Comparison of ENCODE assay signal across 8 cellular contexts in genomic region chr1:15685820-15686219, GRCh38. TPM values are rescaled to one million over a fixed set of nuclear protein-coding genes. Genes with fewer than 3 reads are reported as not detected.
DNase-seq lines count a peak whose midpoint lies in the region; TF ChIP-seq lines count a peak whose summit lies in the region.

No MANE protein-coding gene starts in this region.

- peak overlapping the region; percentile 14; the same call in 1 of the 2 replicates for H3K4me3 ChIP-seq in Caco-2 (ENCODE audit: low read depth, low read length)
- H3K4me3 ChIP-seq in PC-9, result peak overlapping the region; percentile 61
- peak overlapping the region; percentile 79 for H3K4me3 ChIP-seq in epithelial cell of esophagus (ENCODE audit: low read length)
- H3K4me3 ChIP-seq in trophoblast cell (ENCODE audit: low read depth, low read length), result no peak overlapping the region
- H3K4me3 ChIP-seq in WERI-Rb-1 (ENCODE audit: low read depth, low read length), result no peak overlapping the region
- peak overlapping the region in 2 of 4 donors; percentile 4 to 79 for H3K4me3 ChIP-seq in Peyer's patch

- TF ChIP-seq POLR2A in Peyer's patch (IDR thresholded peaks at IDR 0.05), result no peak

- H3K18ac ChIP-seq in trophoblast cell (ENCODE audit: low read length), result no peak overlapping the region

- peak in 1 of 2 experiments; percentile 40 for DNase-seq in Caco-2
- no peak for DNase-seq in PC-9
- peak; percentile 47 for DNase-seq in epithelial cell of esophagus (ENCODE audit: low read depth)
- no peak for DNase-seq in trophoblast cell
- DNase-seq in substantia nigra (lab: John Stamatoyannopoulos, UW), result no peak
- no peak for DNase-seq in T-helper 9 cell
- DNase-seq in WERI-Rb-1, result no peak
- no peak for DNase-seq in Peyer's patch

- POLR2A ChIA-PET in Caco-2 (lab: Charles Lee) (interaction anchor here (0.7 kb wide), 1 partner anchor 49 kb away, joined by 10 read pairs; no protein-coding TSS in a partner anchor), PC-9 (lab: Charles Lee; ENCODE audit: unreplicated experiment) (no interaction called here)

- no CpG with 5 or more reads among the region's 4 CpGs for WGBS in trophoblast cell (ENCODE audit: extremely low coverage, insufficient coverage, insufficient read length)

- H2AFZ ChIP-seq in PC-9, result no peak overlapping the region
- no peak overlapping the region for H2AFZ ChIP-seq in trophoblast cell (ENCODE audit: insufficient read depth, low read length, poor library complexity)

- intact Hi-C loops in Caco-2 (cut with micrococcal nuclease; ENCODE audit: unreplicated experiment) (loop anchor here (10.0 kb wide), 1 partner anchor 59 kb away; the partner anchor contains the start of gene TMEM82), PC-9 (cut with micrococcal nuclease; ENCODE audit: unreplicated experiment) (no loop called here)

- no peaks in the 10 kb centered on the region for H3K27me3 Mint-ChIP-seq in Caco-2 (ENCODE audit: insufficient read depth, unreplicated experiment)

- H2BK5ac ChIP-seq in trophoblast cell (ENCODE audit: low read depth, low read length, poor library complexity), result no peak overlapping the region

- H3K4me3 Mint-ChIP-seq in Caco-2 (ENCODE audit: unreplicated experiment), result peak overlapping the region; percentile 73

- peaks cover 17% of the 10 kb centered on the region for H3K79me1 ChIP-seq in trophoblast cell (ENCODE audit: low read length)

- H3K4me2 ChIP-seq in PC-9 (peak overlapping the region; percentile 90), trophoblast cell (ENCODE audit: low read length) (no peak overlapping the region)

- TF ChIP-seq CTCF in Caco-2 (IDR thresholded peaks at IDR 0.05; ENCODE audit: insufficient read depth in 1 of 2, low read depth in 1 of 2, low read length in 1 of 2, severe bottlenecking in 1 of 2, unreplicated experiment in 1 of 2) (no peak), PC-9 (conservative IDR thresholded peaks at IDR 0.05) (no peak), epithelial cell of esophagus (IDR thresholded peaks at IDR 0.05; ENCODE audit: insufficient read depth, low read depth, low read length, missing control alignments) (no peak), WERI-Rb-1 (IDR thresholded peaks at IDR 0.05; ENCODE audit: low read depth, low read length) (no peak), Peyer's patch (IDR thresholded peaks at IDR 0.05) (no peak)

- H3K27ac Mint-ChIP-seq in Caco-2 (ENCODE audit: unreplicated experiment), result peak overlapping the region; percentile 57

- no peaks in the 10 kb centered on the region for H3K9me3 ChIP-seq in Caco-2
- no peaks in the 10 kb centered on the region for H3K9me3 ChIP-seq in PC-9 (ENCODE audit: insufficient read depth, low read depth)
- no peaks in the 10 kb centered on the region for H3K9me3 ChIP-seq in trophoblast cell (ENCODE audit: insufficient read depth, low read depth, low read length)
- no peaks in the 10 kb centered on the region for H3K9me3 ChIP-seq in WERI-Rb-1 (ENCODE audit: severe bottlenecking)
- no peaks in the 10 kb centered on the region for H3K9me3 ChIP-seq in Peyer's patch

- peaks cover 27% of the 10 kb centered on the region for H3K4me1 Mint-ChIP-seq in Caco-2 (ENCODE audit: low read depth, unreplicated experiment)

- H4K91ac ChIP-seq in trophoblast cell (ENCODE audit: low read depth, low read length), result no peak overlapping the region

- no peak overlapping the region for H2AK5ac ChIP-seq in trophoblast cell (ENCODE audit: low read length)

- H4K8ac ChIP-seq in trophoblast cell (ENCODE audit: low read depth, low read length), result no peak overlapping the region

- H3K79me2 ChIP-seq in PC-9 (ENCODE audit: low read depth) (peaks cover 58% of the 10 kb centered on the region), trophoblast cell (ENCODE audit: control insufficient read depth, insufficient read depth, low read length, poor library complexity) (peaks cover 12% of the 10 kb centered on the region)

- H3K4ac ChIP-seq in trophoblast cell (ENCODE audit: low read depth, low read length), result peak overlapping the region; percentile 95

- H3K36me3 ChIP-seq in Caco-2 (ENCODE audit: control insufficient read depth, insufficient read depth, low read length), result no peaks in the 10 kb centered on the region
- no peaks in the 10 kb centered on the region for H3K36me3 ChIP-seq in PC-9 (ENCODE audit: low read depth)
- peaks cover 0 to 2% of the 10 kb centered on the region in 2 experiments for H3K36me3 ChIP-seq in trophoblast cell (ENCODE audit: control insufficient read depth in 1 of 2, insufficient read depth in 2 of 2, low read length in 2 of 2)
- peaks cover 8% of the 10 kb centered on the region for H3K36me3 ChIP-seq in WERI-Rb-1
- H3K36me3 ChIP-seq in Peyer's patch, result no peaks in the 10 kb centered on the region

- H3K9me3 Mint-ChIP-seq in Caco-2 (ENCODE audit: unreplicated experiment), result no peaks in the 10 kb centered on the region

- H4K20me1 ChIP-seq in PC-9 (ENCODE audit: insufficient read depth), result no peaks in the 10 kb centered on the region

- H3K4me1 ChIP-seq in Caco-2, result peaks cover 20% of the 10 kb centered on the region
- H3K4me1 ChIP-seq in PC-9 (replicated peaks; ENCODE audit: insufficient read depth), result peaks cover 39% of the 10 kb centered on the region
- H3K4me1 ChIP-seq in trophoblast cell (ENCODE audit: control insufficient read depth in 1 of 2, insufficient read depth in 2 of 2, low read length in 2 of 2), result peaks cover 16 to 19% of the 10 kb centered on the region in 2 experiments
- H3K4me1 ChIP-seq in Peyer's patch, result peaks cover 0 to 25% (median 8%) of the 10 kb centered on the region in 4 donors

- CTCF ChIA-PET in Caco-2 (lab: Charles Lee) (no interaction called here), PC-9 (lab: Charles Lee) (interaction anchor here (0.6 to 0.7 kb wide), 3 partner anchors 36 to 150 kb away, joined by 3 to 6 read pairs (median 3); no protein-coding TSS in a partner anchor)

- no peak overlapping the region for H3K14ac ChIP-seq in trophoblast cell (ENCODE audit: low read length)

- no peak overlapping the region for H3K23ac ChIP-seq in trophoblast cell (ENCODE audit: low read length)

- no peaks in the 10 kb centered on the region for H3K9me2 ChIP-seq in PC-9 (ENCODE audit: insufficient read depth)

- H3K9ac ChIP-seq in trophoblast cell (ENCODE audit: low read length), result no peak overlapping the region

- H2BK120ac ChIP-seq in trophoblast cell (ENCODE audit: insufficient read depth, low read length, poor library complexity), result no peak overlapping the region

- no peaks in the 10 kb centered on the region for H3K27me3 ChIP-seq in Caco-2 (replicated peaks; ENCODE audit: control insufficient read depth, insufficient read depth, low read length)
- no peaks in the 10 kb centered on the region for H3K27me3 ChIP-seq in PC-9 (ENCODE audit: insufficient read depth, low read depth)
- no peaks in the 10 kb centered on the region for H3K27me3 ChIP-seq in trophoblast cell (ENCODE audit: insufficient read depth, low read length)
- no peaks in the 10 kb centered on the region for H3K27me3 ChIP-seq in WERI-Rb-1 (ENCODE audit: insufficient read depth, low read depth, severe bottlenecking)
- H3K27me3 ChIP-seq in Peyer's patch, result no peaks in the 10 kb centered on the region

- H3K27ac ChIP-seq in PC-9 (no peak overlapping the region), trophoblast cell (ENCODE audit: low read depth, low read length) (no peak overlapping the region), substantia nigra (ENCODE audit: low read depth, low read length, poor library complexity, severe bottlenecking) (no peak overlapping the region), WERI-Rb-1 (no peak overlapping the region), Peyer's patch (no peak overlapping the region)

- BruUV-seq in Caco-2 (replicated peaks; lab: Mats Ljungman, UMichigan) (TSS peak; percentile 75), PC-9 (replicated peaks; lab: Mats Ljungman, UMichigan) (TSS peak; percentile 27)

- H4K12ac ChIP-seq in trophoblast cell (ENCODE audit: low read depth, low read length), result no peak overlapping the region

- H3F3A ChIP-seq in PC-9 (ENCODE audit: insufficient read depth, low read depth), result peaks cover 28% of the 10 kb centered on the region

- H2BK12ac ChIP-seq in trophoblast cell (ENCODE audit: low read length), result no peak overlapping the region

- no peaks in the 10 kb centered on the region for H3K36me3 Mint-ChIP-seq in Caco-2 (ENCODE audit: insufficient read depth, unreplicated experiment)

RNA-seq across cellular contexts. Expression of gene PLEKHM2, which starts 1.7 kb away (rescaled TPM):
- 33.3 and 38.6 TPM in 2 replicates for total RNA-seq in Caco-2 (2022)
- total RNA-seq in PC-9 (2021), result 45.9 and 51.8 TPM in 2 replicates
- 53.4 and 55.2 TPM in 2 replicates for polyA plus RNA-seq in trophoblast cell (2013)
- 10 to 100 TPM; 20.0 to 63.5 (median 37.7) TPM for total RNA-seq in Peyer's patch

RNA-seq across cellular contexts. Expression of gene SLC25A34, which starts 50.2 kb away (rescaled TPM):
- total RNA-seq in Caco-2 (2022) (0.49 and 1.1 TPM in 2 replicates), PC-9 (2021) (1.4 and 1.7 TPM in 2 replicates), Peyer's patch (100 to 1,000 TPM in 1 of 4 donors, 10 to 100 TPM in 3; 32.2 to 127 (median 69.5) TPM)
- polyA plus RNA-seq in trophoblast cell (2013), result 0.42 and 0.44 TPM in 2 replicates

RNA-seq across cellular contexts. Expression of gene TMEM82, which starts 56.5 kb away (rescaled TPM):
- 2.7 and 3.5 TPM in 2 replicates for total RNA-seq in Caco-2 (2022)
- not detected in 2 replicates for total RNA-seq in PC-9 (2021)
- polyA plus RNA-seq in trophoblast cell (2013), result 0.06 and 0.08 TPM in 2 replicates
- 10 to 100 TPM in 3 of 4 donors, 1 to 10 TPM in 1; 2.5 to 42.4 (median 32.7) TPM for total RNA-seq in Peyer's patch

Comparison
In these comparisons a context has a peak if more than half of its experiments do, and no peak if none do; other contexts are left out.
1. H3K4me3 ChIP-seq: peak in Caco-2 (single experiment), PC-9 (single experiment) and epithelial cell of esophagus (single experiment); none in trophoblast cell (single experiment) and WERI-Rb-1 (single experiment).
2. RNA of gene SLC25A34, which starts 50.2 kb away (total RNA-seq): 32.2 to 127 TPM in Peyer's patch; 1.4 to 1.7 TPM in PC-9 and 0.49 to 1.1 TPM in Caco-2; every median in the first group is over 10 times any median in the second.